19 cellular contexts compared by ENCODE assay signal in the genomic region with DNA sequence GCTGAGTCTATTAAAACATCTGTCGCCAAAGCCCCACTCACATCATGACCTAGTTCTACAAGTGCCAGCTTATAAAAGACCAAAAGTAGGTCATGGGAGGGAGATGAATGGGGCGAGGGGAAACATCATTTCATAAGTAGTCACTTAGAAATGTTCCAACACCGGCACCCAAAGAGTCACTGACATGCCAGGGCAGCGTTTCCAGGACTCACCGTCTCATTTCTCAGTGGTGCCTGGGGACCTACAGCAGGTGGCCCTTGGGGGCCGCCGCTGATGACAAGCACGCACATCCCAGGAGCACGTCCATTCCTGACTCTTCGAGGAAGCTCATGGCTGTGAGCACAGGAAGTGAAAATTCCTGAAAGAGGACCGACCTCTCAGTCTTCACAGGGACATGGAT.
DNase-seq lines count a peak whose midpoint lies in the region; ATAC-seq, FAIRE-seq and TF ChIP-seq lines count a peak whose summit lies in the region.
"Had no signal": no experiment of that assay in that cellular context is flagged by ENCODE, and none has a peak within 500 bp of the region (broad histone marks: within the 10 kb centered on the region; RNA-seq: fewer than 3 reads in every experiment).

No MANE protein-coding gene starts in this region.

- no peak for DNase-seq in HTR-8/SVneo (ENCODE audit: insufficient read length, low spot score)
- DNase-seq in RWPE2 (ENCODE audit: low spot score), result peak; percentile 75
- peak; percentile 1 for DNase-seq in central memory CD4-positive, alpha-beta T cell
- peak; percentile 29 for DNase-seq in upper lobe of right lung
- no peak for DNase-seq in GM12892 (ENCODE audit: insufficient read length)
- DNase-seq: Caco-2; CD4-positive, CD25-positive, alpha-beta regulatory T cell; CD8-positive, alpha-beta T cell; DMS153; DND-41; GOT3; HFFc6 had no signal

- H3K36me3 ChIP-seq in RWPE2 (ENCODE audit: low read depth) (no peaks in the 10 kb centered on the region), upper lobe of right lung (no peaks in the 10 kb centered on the region)
- H3K36me3 ChIP-seq: BLaER1, HAP-1 had no signal

- intact Hi-C loops in upper lobe of right lung (cut with DNase I), result no loop called here

- H3K27me3 ChIP-seq in RWPE2 (ENCODE audit: insufficient read depth, poor library complexity, severe bottlenecking) (no peaks in the 10 kb centered on the region), upper lobe of right lung (peaks cover 1% of the 10 kb centered on the region)
- H3K27me3 ChIP-seq: BLaER1 had no signal

- no peaks in the 10 kb centered on the region for H3K9me3 ChIP-seq in RWPE2 (ENCODE audit: severe bottlenecking)
- no peaks in the 10 kb centered on the region for H3K9me3 ChIP-seq in upper lobe of right lung
- H3K9me3 ChIP-seq: BLaER1, Caco-2, HAP-1 had no signal

- FAIRE-seq in HTR-8/SVneo (lab: Jason Lieb, UNC) (peak; percentile 4), GM12892 (lab: Jason Lieb, UNC) (no peak)
- FAIRE-seq: G401.6, GM19239, H54 had no signal

- no peaks in the 10 kb centered on the region for H3K4me1 ChIP-seq in RWPE2 (ENCODE audit: insufficient read depth, poor library complexity, severe bottlenecking)
- no peaks in the 10 kb centered on the region for H3K4me1 ChIP-seq in upper lobe of right lung
- H3K4me1 ChIP-seq: Caco-2, HAP-1 had no signal

- H3K27ac ChIP-seq in RWPE2 (ENCODE audit: poor library complexity, severe bottlenecking), result no peak overlapping the region
- no peak overlapping the region for H3K27ac ChIP-seq in upper lobe of right lung
- H3K27ac ChIP-seq: BLaER1, C4-2B had no signal

- TF ChIP-seq POLR2A in GM12892 (IDR thresholded peaks at IDR 0.05; ENCODE audit: low read depth, low read length), result no peak

- ATAC-seq in RWPE2 (ENCODE audit: low read depth), result no peak
- ATAC-seq in upper lobe of right lung, result no peak
- no peak for ATAC-seq in GM21528 (IDR thresholded peaks at IDR 0.05; ENCODE audit: low FRiP score, unreplicated experiment)
- ATAC-seq: CD8-positive, alpha-beta T cell had no signal

- TF ChIP-seq CTCF in RWPE2 (IDR thresholded peaks at IDR 0.05; ENCODE audit: poor library complexity, severe bottlenecking) (no peak), upper lobe of right lung (IDR thresholded peaks at IDR 0.05) (no peak)

- H3K4me3 ChIP-seq in RWPE2 (ENCODE audit: severe bottlenecking) (no peak overlapping the region), upper lobe of right lung (no peak overlapping the region)
- H3K4me3 ChIP-seq: BLaER1, HAP-1 had no signal

Comparison
In these comparisons a context has a peak if more than half of its experiments do, and no peak if none do; other contexts are left out.
1. DNase-seq: peak in RWPE2 (single experiment), central memory CD4-positive, alpha-beta T cell (single experiment) and upper lobe of right lung (single experiment); none in HTR-8/SVneo (single experiment) and GM12892 (single experiment).